Comparison of ENCODE assay signal across 8 cellular contexts in genomic region chr2:10122500-10123280, GRCh38. TPM values are rescaled to one million over a fixed set of nuclear protein-coding genes. Genes with fewer than 3 reads are reported as not detected.
A peak's percentile ranks its signal among the peaks of the same experiment; 100 is the strongest.
DNase-seq lines count a peak whose midpoint lies in the region; ATAC-seq and TF ChIP-seq lines count a peak whose summit lies in the region.

TSS of gene RRM2 (plus strand) at chr2:10122739. CDS start at chr2:10122799, 60 bp downstream.

- TF ChIP-seq CTCF in PC-9 (conservative IDR thresholded peaks at IDR 0.05) = no peak
- no peak for TF ChIP-seq CTCF in esophagus muscularis mucosa (IDR thresholded peaks at IDR 0.05)

- H3F3A ChIP-seq in PC-9 (ENCODE audit: insufficient read depth, low read depth) = peaks cover 74% of the 10 kb centered on the region

- DNase-seq in DMS79 (lab: John Stamatoyannopoulos, UW) = peak; percentile 91
- DNase-seq in KG1 (lab: John Stamatoyannopoulos, UW) = peak; percentile 89
- DNase-seq in PC-9 = peak; percentile 83 to 92
- peak; percentile 96 for DNase-seq in activated T-cell treated with anti-CD3 and anti-CD28 coated beads for 48 hours (ENCODE audit: low read depth)
- DNase-seq in esophagus muscularis mucosa (ENCODE audit: extremely low spot score) = peak; percentile 97
- peak; percentile 60 to 80 for DNase-seq in stimulated activated CD8-positive, alpha-beta memory T cell treated with anti-CD3 and anti-CD28 coated beads, Interleukin-7, amount 100 ng/mL, for 1 hour (ENCODE audit: low read depth in 2 of 2)

- WGBS in esophagus muscularis mucosa = 0% methylated on average over 6 of the region's 81 CpGs

- H3K9me3 ChIP-seq in PC-9 (ENCODE audit: insufficient read depth, low read depth) = no peaks in the 10 kb centered on the region
- no peaks in the 10 kb centered on the region for H3K9me3 ChIP-seq in esophagus muscularis mucosa
- H3K9me3 ChIP-seq in muscle layer of duodenum (ENCODE audit: control insufficient read depth in 1 of 2, low read length in 2 of 2) = no peaks in the 10 kb centered on the region

- peak; percentile 67 for ATAC-seq in GM21723 (IDR thresholded peaks at IDR 0.05; ENCODE audit: unreplicated experiment)

- no peak for TF ChIP-seq POLR2A in esophagus muscularis mucosa (IDR thresholded peaks at IDR 0.05; ENCODE audit: low read depth)

- peak within 1 kb of the TSS; percentile 73 for H2AFZ ChIP-seq in PC-9

- H3K4me2 ChIP-seq in PC-9 = peak within 1 kb of the TSS; percentile 92

- H3K79me2 ChIP-seq in PC-9 (ENCODE audit: low read depth) = peaks cover 64% of the 10 kb centered on the region

- intact Hi-C loops in PC-9 (cut with micrococcal nuclease; ENCODE audit: unreplicated experiment) (loop anchor here (2.0 to 5.0 kb wide), 3 partner anchors 50 to 325 kb away; partner anchors contain the start of gene HPCAL1), esophagus muscularis mucosa (cut with DNase I) (loop anchor here (2.0 to 10.0 kb wide), 3 partner anchors 180 to 542 kb away; partner anchors contain the start of gene HPCAL1)

- H3K27ac ChIP-seq in PC-9 (peak within 1 kb of the TSS; percentile 93), esophagus muscularis mucosa (replicated peaks in 1 of 4) (no peak within 1 kb of the TSS), muscle layer of duodenum (ENCODE audit: low read length) (peak within 1 kb of the TSS; percentile 13)

- no peaks in the 10 kb centered on the region for H3K27me3 ChIP-seq in PC-9 (ENCODE audit: insufficient read depth, low read depth)
- peaks cover 0 to 30% (median 14%) of the 10 kb centered on the region in 4 donors for H3K27me3 ChIP-seq in esophagus muscularis mucosa
- H3K27me3 ChIP-seq in muscle layer of duodenum (ENCODE audit: low read depth, low read length) = peaks cover 9% of the 10 kb centered on the region

- H3K36me3 ChIP-seq in PC-9 (ENCODE audit: low read depth) (peaks cover 20% of the 10 kb centered on the region), esophagus muscularis mucosa (no peaks in the 10 kb centered on the region), muscle layer of duodenum (ENCODE audit: control insufficient read depth in 1 of 2, insufficient read depth in 2 of 2, low read length in 2 of 2) (no peaks in the 10 kb centered on the region)

- no peaks in the 10 kb centered on the region for H3K9me2 ChIP-seq in PC-9 (ENCODE audit: insufficient read depth)

- POLR2A ChIA-PET in PC-9 (lab: Charles Lee; ENCODE audit: unreplicated experiment) = no interaction called here

- H4K20me1 ChIP-seq in PC-9 (ENCODE audit: insufficient read depth) = 0 out of 2 replicates have a peak, but pooled peaks cover 9% of the 10 kb centered on the region

- H3K4me1 ChIP-seq in PC-9 (replicated peaks; ENCODE audit: insufficient read depth) (peaks cover 33% of the 10 kb centered on the region), esophagus muscularis mucosa (peaks cover 20 to 43% (median 37%) of the 10 kb centered on the region in 4 donors), muscle layer of duodenum (ENCODE audit: control insufficient read depth in 1 of 2, insufficient read depth in 2 of 2, low read length in 2 of 2) (peaks cover 0 to 33% of the 10 kb centered on the region in 2 donors)

- CTCF ChIA-PET in PC-9 (lab: Charles Lee) = no interaction called here

- TF ChIP-seq EP300 in esophagus muscularis mucosa (IDR thresholded peaks at IDR 0.05) = no peak

- BruUV-seq in PC-9 (replicated peaks; lab: Mats Ljungman, UMichigan) = TSS peak; percentile 34

- H3K4me3 ChIP-seq in PC-9 (peak within 1 kb of the TSS; percentile 88), esophagus muscularis mucosa (peak within 1 kb of the TSS; percentile 57 to 64 (median 58)), muscle layer of duodenum (ENCODE audit: low read depth in 1 of 2, low read length in 2 of 2) (peak within 1 kb of the TSS; percentile 53 to 68)

RNA-seq across cellular contexts. Expression of gene RRM2, which starts in this region (rescaled TPM):
- 90.4 and 105 TPM in 2 replicates for total RNA-seq in PC-9 (2021)
- total RNA-seq in esophagus muscularis mucosa = 1 to 10 TPM in 2 of 4 donors, not detected in 2; 1.7 to 4.6 TPM

Comparison
In these comparisons a context has a peak if more than half of its experiments do, and no peak if none do; other contexts are left out.
1. RNA of gene RRM2 (total RNA-seq): 90.4 to 105 TPM in PC-9; 1.7 to 4.6 TPM in esophagus muscularis mucosa; every median in the first group is over 10 times any median in the second.
2. H3K27ac ChIP-seq: peak in PC-9 (single experiment) and muscle layer of duodenum (single experiment); none in esophagus muscularis mucosa (0 of 4).
3. Peak in every context shown above with its lines, with median percentiles within 50 percentile points of each other: DNase-seq and H3K4me3 ChIP-seq.